18 cellular contexts compared by ENCODE assay signal in genomic region chr10:71978988-71979691, GRCh38. TPM values are rescaled to one million over a fixed set of nuclear protein-coding genes. Genes with fewer than 3 reads are reported as not detected.
DNase-seq lines count a peak whose midpoint lies in the region; ATAC-seq and TF ChIP-seq lines count a peak whose summit lies in the region.
"Had no signal": no experiment of that assay in that cellular context is flagged by ENCODE, and none has a peak within 500 bp of the region (broad histone marks: within the 10 kb centered on the region; RNA-seq: fewer than 3 reads in every experiment).

No MANE protein-coding gene starts in this region.

- H3K9me2 ChIP-seq in PC-3 (replicated peaks; ENCODE audit: low read length), result no peaks in the 10 kb centered on the region

- no peak overlapping the region for H3K4me3 Mint-ChIP-seq in CD4-positive, alpha-beta memory T cell
- H3K4me3 Mint-ChIP-seq: activated naive CD8-positive, alpha-beta T cell; CD8-positive, alpha-beta T cell; IgD-negative memory B cell; naive thymus-derived CD8-positive, alpha-beta T cell; stimulated activated effector memory CD8-positive, alpha-beta T cell treated with anti-CD3 and anti-CD28 coated beads, Interleukin-12 subunit alpha, Interleukin-12 subunit beta, amount 100 ng/mL, for 72 hours; T-helper 17 cell had no signal

- no peaks in the 10 kb centered on the region for H3K27me3 Mint-ChIP-seq in CD4-positive, alpha-beta memory T cell
- H3K27me3 Mint-ChIP-seq: activated naive CD8-positive, alpha-beta T cell; naive thymus-derived CD8-positive, alpha-beta T cell had no signal

- H3K4me1 ChIP-seq in heart right ventricle (peaks cover 61 to 100% (median 97%) of the 10 kb centered on the region in 9 donors), gastroesophageal sphincter (peaks cover 18 to 100% (median 71%) of the 10 kb centered on the region in 3 donors), ovary (ENCODE audit: insufficient read depth) (peaks cover 65% of the 10 kb centered on the region), uterus (peaks cover 17 to 41% of the 10 kb centered on the region in 2 donors), PC-3 (ENCODE audit: insufficient read depth, low read length) (peaks cover 31% of the 10 kb centered on the region)
- no peaks in the 10 kb centered on the region for H3K4me1 ChIP-seq in CD4-positive, alpha-beta memory T cell (ENCODE audit: insufficient read depth, low read length)

- no peaks in the 10 kb centered on the region for H3K36me3 Mint-ChIP-seq in CD4-positive, alpha-beta memory T cell
- H3K36me3 Mint-ChIP-seq: activated naive CD8-positive, alpha-beta T cell; CD8-positive, alpha-beta T cell; naive thymus-derived CD8-positive, alpha-beta T cell; stimulated activated effector memory CD8-positive, alpha-beta T cell treated with anti-CD3 and anti-CD28 coated beads, Interleukin-12 subunit alpha, Interleukin-12 subunit beta, amount 100 ng/mL, for 72 hours had no signal

- H3K4me2 ChIP-seq in PC-3 (ENCODE audit: low read length), result no peak overlapping the region

- TF ChIP-seq EP300 in gastroesophageal sphincter (IDR thresholded peaks at IDR 0.05) (no peak), ovary (IDR thresholded peaks at IDR 0.05) (no peak)

- 74 to 78% methylated on average over 15 of the region's 15 CpGs for WGBS in heart right ventricle, 2 donors
- WGBS in gastroesophageal sphincter (ENCODE audit: low coverage in 1 of 2), 2 donors, result 60 to 89% methylated on average over 2 to 15 of the region's 15 CpGs
- 50 to 57% (median 51%) methylated on average over 15 of the region's 15 CpGs for WGBS in ovary, 3 donors

- H3K9me3 Mint-ChIP-seq in CD4-positive, alpha-beta memory T cell, result no peaks in the 10 kb centered on the region
- H3K9me3 Mint-ChIP-seq: CD8-positive, alpha-beta T cell; IgD-negative memory B cell; naive thymus-derived CD8-positive, alpha-beta T cell; stimulated activated effector memory CD8-positive, alpha-beta T cell treated with anti-CD3 and anti-CD28 coated beads, Interleukin-12 subunit alpha, Interleukin-12 subunit beta, amount 100 ng/mL, for 72 hours had no signal

- CTCF ChIA-PET in PC-3 (lab: Charles Lee), result no interaction called here
- CTCF ChIA-PET in CD4-positive, alpha-beta memory T cell (lab: Charles Lee; ENCODE audit: partially characterized antibody), result no interaction called here

- TF ChIP-seq CTCF in heart right ventricle (IDR thresholded peaks at IDR 0.05), result no peak
- no peak for TF ChIP-seq CTCF in gastroesophageal sphincter (IDR thresholded peaks at IDR 0.05)
- no peak for TF ChIP-seq CTCF in ovary (IDR thresholded peaks at IDR 0.05)
- no peak for TF ChIP-seq CTCF in uterus (IDR thresholded peaks at IDR 0.05)
- no peak for TF ChIP-seq CTCF in PC-3 (conservative IDR thresholded peaks at IDR 0.05; ENCODE audit: low read depth, low read length)

- POLR2A ChIA-PET in PC-3 (lab: Charles Lee; ENCODE audit: unreplicated experiment), result no interaction called here
- POLR2A ChIA-PET in CD4-positive, alpha-beta memory T cell (lab: Charles Lee; ENCODE audit: partially characterized antibody), result no interaction called here

- BruUV-seq in PC-3 (replicated peaks; lab: Mats Ljungman, UMichigan), result no TSS peak

- H3K9me3 ChIP-seq in heart right ventricle, result no peaks in the 10 kb centered on the region
- H3K9me3 ChIP-seq in gastroesophageal sphincter, result no peaks in the 10 kb centered on the region
- no peaks in the 10 kb centered on the region for H3K9me3 ChIP-seq in ovary
- no peaks in the 10 kb centered on the region for H3K9me3 ChIP-seq in uterus
- H3K9me3 ChIP-seq in PC-3 (ENCODE audit: low read length), result no peaks in the 10 kb centered on the region
- H3K9me3 ChIP-seq in CD4-positive, alpha-beta memory T cell (ENCODE audit: control insufficient read depth in 1 of 2, low read length in 2 of 2), result no peaks in the 10 kb centered on the region

- TF ChIP-seq POLR2A in gastroesophageal sphincter (IDR thresholded peaks at IDR 0.05) (no peak), ovary (IDR thresholded peaks at IDR 0.05) (no peak), uterus (IDR thresholded peaks at IDR 0.05) (no peak)

- no peak overlapping the region for H3K9ac ChIP-seq in PC-3 (ENCODE audit: low read length)

- H2AFZ ChIP-seq in PC-3 (ENCODE audit: low read length), result no peak overlapping the region

- H3K4me3 ChIP-seq in heart right ventricle (no peak overlapping the region), gastroesophageal sphincter (no peak overlapping the region), ovary (no peak overlapping the region), uterus (no peak overlapping the region), PC-3 (ENCODE audit: low read length) (no peak overlapping the region)
- H3K4me3 ChIP-seq in CD4-positive, alpha-beta memory T cell (ENCODE audit: low read length in 2 of 2), result no peak overlapping the region

- no peaks in the 10 kb centered on the region for H3K27me3 ChIP-seq in heart right ventricle
- H3K27me3 ChIP-seq in gastroesophageal sphincter, result no peaks in the 10 kb centered on the region
- H3K27me3 ChIP-seq in ovary, result no peaks in the 10 kb centered on the region
- no peaks in the 10 kb centered on the region for H3K27me3 ChIP-seq in uterus
- no peaks in the 10 kb centered on the region for H3K27me3 ChIP-seq in PC-3 (ENCODE audit: low read length)
- H3K27me3 ChIP-seq in CD4-positive, alpha-beta memory T cell (ENCODE audit: insufficient read depth, low read length), result no peaks in the 10 kb centered on the region

- no peak for DNase-seq in heart right ventricle
- DNase-seq in Right ventricle myocardium superior, result no peak
- peak in 3 of 5 donors; percentile 21 to 48 (median 47) for DNase-seq in ovary
- no peak for DNase-seq in uterus
- no peak for DNase-seq in PC-3
- no peak for DNase-seq in CD4-positive, alpha-beta memory T cell
- no peak for DNase-seq in SKM-1 treated with dmso at 0.1 percent for 144 hours (lab: John Stamatoyannopoulos, UW; ENCODE audit: unreplicated experiment)
- DNase-seq: 8988T; activated CD4-positive, CD25-positive, alpha-beta regulatory T cell treated with anti-CD3 and anti-CD28 coated beads, Interleukin-2, amount 50 U/mL, for 72 hours; activated CD8-positive, alpha-beta memory T cell treated with anti-CD3 and anti-CD28 coated beads, Interleukin-2, amount 50 U/mL, for 48 hours; CD8-positive, alpha-beta T cell; naive thymus-derived CD8-positive, alpha-beta T cell; NCI-H774; T-helper 17 cell had no signal

- no peaks in the 10 kb centered on the region for H4K20me1 ChIP-seq in PC-3 (ENCODE audit: low read length)

- intact Hi-C loops in heart right ventricle (cut with DNase I) (loop anchor here in 3 of 10 donors (5.0 kb wide), 2 partner anchors 38 to 53 kb away; no protein-coding TSS in a partner anchor), Right ventricle myocardium superior (cut with DNase I) (no loop called here), ovary (cut with DNase I) (no loop called here), uterus (cut with DNase I; ENCODE audit: low total_unique reads) (no loop called here), PC-3 (cut with micrococcal nuclease) (no loop called here)
- intact Hi-C loops in CD4-positive, alpha-beta memory T cell (cut with micrococcal nuclease), result no loop called here

- H3K36me3 ChIP-seq in heart right ventricle (no peaks in the 10 kb centered on the region), gastroesophageal sphincter (no peaks in the 10 kb centered on the region), ovary (no peaks in the 10 kb centered on the region), uterus (no peaks in the 10 kb centered on the region), PC-3 (ENCODE audit: low read depth, low read length) (no peaks in the 10 kb centered on the region)
- H3K36me3 ChIP-seq in CD4-positive, alpha-beta memory T cell (ENCODE audit: insufficient read depth, low read length), result no peaks in the 10 kb centered on the region

- H3K27ac ChIP-seq in heart right ventricle, result peak overlapping the region in 8 of 10 donors; percentile 9 to 86 (median 62)
- peak overlapping the region in 3 of 4 donors; percentile 83 to 88 (median 86) for H3K27ac ChIP-seq in gastroesophageal sphincter
- H3K27ac ChIP-seq in ovary, result peak overlapping the region in 1 of 2 donors; percentile 88
- peak overlapping the region; percentile 80 to 84 for H3K27ac ChIP-seq in uterus
- H3K27ac ChIP-seq in PC-3 (ENCODE audit: low read length), result no peak overlapping the region
- no peak overlapping the region for H3K27ac ChIP-seq in CD4-positive, alpha-beta memory T cell (ENCODE audit: low read depth, low read length)

- H3K27ac Mint-ChIP-seq in CD4-positive, alpha-beta memory T cell, result no peak overlapping the region
- H3K27ac Mint-ChIP-seq: activated naive CD8-positive, alpha-beta T cell; CD8-positive, alpha-beta T cell; IgD-negative memory B cell; naive thymus-derived CD8-positive, alpha-beta T cell; stimulated activated effector memory CD8-positive, alpha-beta T cell treated with anti-CD3 and anti-CD28 coated beads, Interleukin-12 subunit alpha, Interleukin-12 subunit beta, amount 100 ng/mL, for 72 hours; T-helper 17 cell had no signal

- no peaks in the 10 kb centered on the region for H3K4me1 Mint-ChIP-seq in CD4-positive, alpha-beta memory T cell

- peaks cover 65% of the 10 kb centered on the region for H3K79me2 ChIP-seq in PC-3 (ENCODE audit: low read length)

- ATAC-seq in heart right ventricle, result no peak
- no peak for ATAC-seq in Right ventricle myocardium superior (ENCODE audit: poor library complexity)
- no peak for ATAC-seq in gastroesophageal sphincter
- no peak for ATAC-seq in PC-3
- ATAC-seq: CD8-positive, alpha-beta T cell; naive thymus-derived CD8-positive, alpha-beta T cell; stimulated activated effector memory CD8-positive, alpha-beta T cell treated with anti-CD3 and anti-CD28 coated beads, Interleukin-12 subunit alpha, Interleukin-12 subunit beta, amount 100 ng/mL, for 72 hours; T-helper 17 cell had no signal

- peaks cover 6% of the 10 kb centered on the region for H3F3A ChIP-seq in PC-3 (ENCODE audit: low read length, unreplicated experiment)

RNA-seq across cellular contexts. Expression of gene CHST3, which starts 14.9 kb away (rescaled TPM):
- total RNA-seq in heart right ventricle, result 10 to 100 TPM; 14.5 to 28.7 (median 21.3) TPM
- 10 to 100 TPM in 1 of 2 donors, 1 to 10 TPM in 1; 6.3 to 12.0 TPM for polyA plus RNA-seq in heart right ventricle
- 15.4 TPM for total RNA-seq in Right ventricle myocardium superior
- total RNA-seq in gastroesophageal sphincter, result 10 to 100 TPM; 31.8 to 48.0 (median 37.3) TPM
- 10 to 100 TPM; 26.0 to 69.2 (median 36.1) TPM for total RNA-seq in ovary
- polyA plus RNA-seq in ovary, result 10 to 100 TPM; 16.4 to 51.0 TPM
- 10 to 100 TPM; 12.3 to 44.7 (median 28.1) TPM for total RNA-seq in uterus
- 12.7 and 17.0 TPM in 2 replicates for total RNA-seq in PC-3 (2014; rRNA removed)
- not detected for total RNA-seq in CD4-positive, alpha-beta memory T cell
- not detected for polyA plus RNA-seq in CD4-positive, alpha-beta memory T cell
- total RNA-seq: CD8-positive, alpha-beta T cell; naive thymus-derived CD8-positive, alpha-beta T cell; T-helper 17 cell had no signal
- polyA plus RNA-seq: IgD-negative memory B cell; naive thymus-derived CD8-positive, alpha-beta T cell had no signal

Comparison
In these comparisons a context has a peak if more than half of its experiments do, and no peak if none do; other contexts are left out.
1. DNase-seq: peak in ovary (3 of 5); none in heart right ventricle (0 of 2), Right ventricle myocardium superior (single experiment), uterus (0 of 2), PC-3 (single experiment), CD4-positive, alpha-beta memory T cell (0 of 5) and SKM-1 treated with dmso at 0.1 percent for 144 hours (single experiment).
2. H3K27ac ChIP-seq: peak in heart right ventricle (8 of 10), gastroesophageal sphincter (3 of 4) and uterus (2 of 2); none in PC-3 (single experiment) and CD4-positive, alpha-beta memory T cell (single experiment).
3. RNA of gene CHST3, which starts 14.9 kb away (total RNA-seq): 31.8 to 48.0 TPM in gastroesophageal sphincter, 12.3 to 44.7 TPM in uterus, 26.0 to 69.2 TPM in ovary, 14.5 to 28.7 TPM in heart right ventricle, 15.4 TPM in Right ventricle myocardium superior (single experiment) and 12.7 to 17.0 TPM in PC-3; not detected in CD4-positive, alpha-beta memory T cell; every median in the first group is over 10 times any median in the second.